In genomic region chrX:52958113-52959010, GRCh38 we compare ENCODE assay signal across 8 cellular contexts. TPM values are rescaled to one million over a fixed set of nuclear protein-coding genes. Genes with fewer than 3 reads are reported as not detected.
DNase-seq lines count a peak whose midpoint lies in the region; ATAC-seq and TF ChIP-seq lines count a peak whose summit lies in the region.
"Not testable (repeated sequence)": the region's sequence is repeated elsewhere in the genome, so short reads cannot be mapped to it uniquely, and the experiment has no call there.

A gene with protein sequence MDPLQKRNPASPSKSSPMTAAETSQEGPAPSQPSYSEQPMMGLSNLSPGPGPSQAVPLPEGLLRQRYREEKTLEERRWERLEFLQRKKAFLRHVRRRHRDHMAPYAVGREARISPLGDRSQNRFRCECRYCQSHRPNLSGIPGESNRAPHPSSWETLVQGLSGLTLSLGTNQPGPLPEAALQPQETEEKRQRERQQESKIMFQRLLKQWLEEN (minus strand): TSS chrX:52958518. CDS start chrX:52948588, 9,930 bp downstream.

- not testable (repeated sequence) for H3K27me3 Mint-ChIP-seq in activated T-helper 1 cell treated with anti-CD3 and anti-CD28 coated beads, Interleukin-12 subunit alpha, Interleukin-12 subunit beta, Interleukin-2, Interleukin-4 antibody, amounts not matched to agents 30 ng/mL and 10 ng/mL and 1 ng/mL, durations not matched to agents 14 hours and 24 hours and 36 hours (ENCODE audit: insufficient read depth); naive thymus-derived CD8-positive, alpha-beta T cell

- intact Hi-C loops in activated T-helper 1 cell treated with anti-CD3 and anti-CD28 coated beads, Interleukin-12 subunit alpha, Interleukin-12 subunit beta, Interleukin-2, Interleukin-4 antibody, amounts not matched to agents 30 ng/mL and 10 ng/mL and 1 ng/mL, durations not matched to agents 14 hours and 24 hours and 36 hours (cut with micrococcal nuclease) = not testable (repeated sequence)

- TF ChIP-seq CTCF in foreskin keratinocyte (conservative IDR thresholded peaks at IDR 0.05); tibial nerve (IDR thresholded peaks at IDR 0.05): not testable (repeated sequence)

- not testable (repeated sequence) for TF ChIP-seq EP300 in tibial nerve (IDR thresholded peaks at IDR 0.05)

- not testable (repeated sequence) for H3K4me1 Mint-ChIP-seq in activated T-helper 1 cell treated with anti-CD3 and anti-CD28 coated beads, Interleukin-12 subunit alpha, Interleukin-12 subunit beta, Interleukin-2, Interleukin-4 antibody, amounts not matched to agents 30 ng/mL and 10 ng/mL and 1 ng/mL, durations not matched to agents 14 hours and 24 hours and 36 hours (ENCODE audit: low read depth); naive thymus-derived CD8-positive, alpha-beta T cell

- not testable (repeated sequence) for H3K4me1 ChIP-seq in foreskin keratinocyte, tibial nerve

- no CpG with 5 or more reads among the region's 91 CpGs for WGBS in tibial nerve, 2 donors

- not testable (repeated sequence) for TF ChIP-seq POLR2A in GM18505 (IDR thresholded peaks at IDR 0.05; ENCODE audit: borderline replicate concordance, extremely low read depth, insufficient read depth, insufficient read length); tibial nerve (IDR thresholded peaks at IDR 0.05)

- H3K9me3 ChIP-seq in tibial nerve = not testable (repeated sequence)

- H3K9me3 Mint-ChIP-seq in activated T-helper 1 cell treated with anti-CD3 and anti-CD28 coated beads, Interleukin-12 subunit alpha, Interleukin-12 subunit beta, Interleukin-2, Interleukin-4 antibody, amounts not matched to agents 30 ng/mL and 10 ng/mL and 1 ng/mL, durations not matched to agents 14 hours and 24 hours and 36 hours; naive thymus-derived CD8-positive, alpha-beta T cell: not testable (repeated sequence)

- POLR2A ChIA-PET in naive thymus-derived CD8-positive, alpha-beta T cell (lab: Charles Lee) = not testable (repeated sequence)

- not testable (repeated sequence) for H3K27me3 ChIP-seq in foreskin keratinocyte, tibial nerve

- not testable (repeated sequence) for H3K36me3 Mint-ChIP-seq in activated T-helper 1 cell treated with anti-CD3 and anti-CD28 coated beads, Interleukin-12 subunit alpha, Interleukin-12 subunit beta, Interleukin-2, Interleukin-4 antibody, amounts not matched to agents 30 ng/mL and 10 ng/mL and 1 ng/mL, durations not matched to agents 14 hours and 24 hours and 36 hours (ENCODE audit: low read depth); naive thymus-derived CD8-positive, alpha-beta T cell

- DNase-seq in HT-29 (ENCODE audit: low spot score); activated T-helper 1 cell treated with anti-CD3 and anti-CD28 coated beads, Interleukin-12 subunit alpha, Interleukin-12 subunit beta, Interleukin-2, Interleukin-4 antibody, amounts not matched to agents 30 ng/mL and 10 ng/mL and 1 ng/mL, durations not matched to agents 14 hours and 24 hours and 36 hours (ENCODE audit: low spot score); foreskin keratinocyte; naive thymus-derived CD8-positive, alpha-beta T cell; tibial nerve (ENCODE audit: low spot score in 2 of 2): not testable (repeated sequence)

- not testable (repeated sequence) for H3K27ac Mint-ChIP-seq in activated T-helper 1 cell treated with anti-CD3 and anti-CD28 coated beads, Interleukin-12 subunit alpha, Interleukin-12 subunit beta, Interleukin-2, Interleukin-4 antibody, amounts not matched to agents 30 ng/mL and 10 ng/mL and 1 ng/mL, durations not matched to agents 14 hours and 24 hours and 36 hours; naive thymus-derived CD8-positive, alpha-beta T cell

- ATAC-seq in GM18505 (IDR thresholded peaks at IDR 0.05; ENCODE audit: unreplicated experiment) (peak; percentile 88), GM21381 (IDR thresholded peaks at IDR 0.05; ENCODE audit: unreplicated experiment) (peak; percentile 77), HG02938 (IDR thresholded peaks at IDR 0.05; ENCODE audit: unreplicated experiment) (peak; percentile 85), foreskin keratinocyte (peak; percentile 86)
- ATAC-seq in naive thymus-derived CD8-positive, alpha-beta T cell = peak; percentile 88 to 92

- H3K27ac ChIP-seq in foreskin keratinocyte, tibial nerve: not testable (repeated sequence)

- H3K36me3 ChIP-seq in tibial nerve = not testable (repeated sequence)

- not testable (repeated sequence) for H3K4me3 ChIP-seq in tibial nerve

- not testable (repeated sequence) for H3K4me3 Mint-ChIP-seq in activated T-helper 1 cell treated with anti-CD3 and anti-CD28 coated beads, Interleukin-12 subunit alpha, Interleukin-12 subunit beta, Interleukin-2, Interleukin-4 antibody, amounts not matched to agents 30 ng/mL and 10 ng/mL and 1 ng/mL, durations not matched to agents 14 hours and 24 hours and 36 hours; naive thymus-derived CD8-positive, alpha-beta T cell

RNA-seq across cellular contexts. Expression of the gene that starts here (rescaled TPM):
- 13.2 and 20.8 TPM in 2 replicates for total RNA-seq in HT-29 (2014; rRNA removed; shearing (Covaris generic))
- total RNA-seq in activated T-helper 1 cell treated with anti-CD3 and anti-CD28 coated beads, Interleukin-12 subunit alpha, Interleukin-12 subunit beta, Interleukin-2, Interleukin-4 antibody, amounts not matched to agents 30 ng/mL and 10 ng/mL and 1 ng/mL, durations not matched to agents 14 hours and 24 hours and 36 hours = 23.9 and 24.1 TPM in 2 replicates
- 7.8 and 9.5 TPM in 2 replicates for total RNA-seq in foreskin keratinocyte
- 4.7 and 5.8 TPM in 2 replicates for polyA plus RNA-seq in foreskin keratinocyte
- 10 to 100 TPM; 14.9 to 20.7 TPM for total RNA-seq in naive thymus-derived CD8-positive, alpha-beta T cell
- 1 to 10 TPM; 2.9 to 5.7 (median 4.7) TPM for polyA plus RNA-seq in naive thymus-derived CD8-positive, alpha-beta T cell
- 10 to 100 TPM; 14.9 to 89.4 (median 32.9) TPM for total RNA-seq in tibial nerve
